13 cellular contexts compared by ENCODE assay signal in genomic region chr12:27900920-27901879, GRCh38.
A peak's percentile ranks its signal among the peaks of the same experiment; 100 is the strongest.
DNase-seq lines count a peak whose midpoint lies in the region; ATAC-seq, FAIRE-seq and TF ChIP-seq lines count a peak whose summit lies in the region.
"Had no signal": no experiment of that assay in that cellular context is flagged by ENCODE, and none has a peak within 500 bp of the region (broad histone marks: within the 10 kb centered on the region; RNA-seq: fewer than 3 reads in every experiment).

No MANE protein-coding gene starts in this region.

- H3K18ac ChIP-seq in H1 (ENCODE audit: extremely low read depth, low read length) = no peak overlapping the region

- H4K5ac ChIP-seq in H1 (ENCODE audit: insufficient read length, low read depth, low read length) = no peak overlapping the region

- H3K4me3 ChIP-seq in H1 (ENCODE audit: extremely low read depth in 1 of 4, insufficient read depth in 2 of 4, low read depth in 3 of 4, low read length in 4 of 4) = no peak overlapping the region
- H3K4me3 ChIP-seq in kidney (ENCODE audit: low read length in 2 of 2) = no peak overlapping the region
- H3K4me3 ChIP-seq: upper lobe of right lung had no signal

- no peaks in the 10 kb centered on the region for H3K36me3 ChIP-seq in H1 (ENCODE audit: control insufficient read depth in 2 of 4, insufficient read depth in 4 of 4, low read length in 3 of 4)
- no peaks in the 10 kb centered on the region for H3K36me3 ChIP-seq in kidney (ENCODE audit: control insufficient read depth in 1 of 2, insufficient read depth in 2 of 2, low read length in 2 of 2)
- H3K36me3 ChIP-seq: upper lobe of right lung had no signal

- H3K9me3 ChIP-seq in H1 (ENCODE audit: insufficient read depth in 2 of 2, low read depth in 1 of 2, low read length in 1 of 2) (peaks cover 1 to 2% of the 10 kb centered on the region in 2 experiments; a peak in 2 of 4 replicates), kidney (ENCODE audit: control insufficient read depth in 1 of 2, low read length in 2 of 2) (no peaks in the 10 kb centered on the region)
- H3K9me3 ChIP-seq: upper lobe of right lung had no signal

- H2AK5ac ChIP-seq in H1 (ENCODE audit: low read depth, low read length) = no peak overlapping the region

- no peak overlapping the region for H4K8ac ChIP-seq in H1 (ENCODE audit: extremely low read depth, insufficient read depth, low read length)

- POLR2A ChIA-PET in H1 (lab: Charles Lee; ENCODE audit: partially characterized antibody) = interaction anchor here (1.4 kb wide), 1 partner anchor 121 kb away, joined by 3 read pairs; the partner anchor contains the start of genes KLHL42 and MANSC4

- TF ChIP-seq CTCF in H1 (IDR thresholded peaks at IDR 0.05; ENCODE audit: control extremely low read depth in 1 of 3, insufficient read depth in 1 of 3, low read depth in 1 of 3, low read length in 3 of 3) (no peak), kidney (IDR thresholded peaks at IDR 0.05; ENCODE audit: borderline replicate concordance, extremely low read depth, insufficient read depth) (no peak)

- no peak overlapping the region for H2BK20ac ChIP-seq in H1 (ENCODE audit: low read length)

- no peak overlapping the region for H3K14ac ChIP-seq in H1 (ENCODE audit: insufficient read length)

- no peak for TF ChIP-seq EP300 in H1 (IDR thresholded peaks at IDR 0.05; ENCODE audit: borderline replicate concordance in 1 of 2, low read depth in 2 of 2, low read length in 2 of 2)

- H3K4ac ChIP-seq in H1 (replicated peaks; ENCODE audit: insufficient read length, low read depth, low read length) = no peak overlapping the region

- H4K91ac ChIP-seq in H1 (replicated peaks; ENCODE audit: insufficient read length, low read length) = no peak overlapping the region

- H2BK120ac ChIP-seq in H1 (replicated peaks; ENCODE audit: low read depth, low read length) = no peak overlapping the region

- no peak for TF ChIP-seq POLR2A in H1 (IDR thresholded peaks at IDR 0.05; ENCODE audit: control extremely low read depth in 1 of 2, low read depth in 2 of 2, low read length in 2 of 2)

- H2BK12ac ChIP-seq in H1 (ENCODE audit: low read depth, low read length) = no peak overlapping the region

- H3K23me2 ChIP-seq in H1 (ENCODE audit: low read depth, low read length) = no peaks in the 10 kb centered on the region

- no peaks in the 10 kb centered on the region for H3K79me2 ChIP-seq in H1 (ENCODE audit: control insufficient read depth in 1 of 2, insufficient read depth in 2 of 2, low read length in 2 of 2)

- H3K4me2 ChIP-seq in H1 (ENCODE audit: insufficient read depth in 1 of 2, low read depth in 2 of 2, low read length in 2 of 2) = no peak overlapping the region

- FAIRE-seq in H1 (lab: Jason Lieb, UNC) (no peak), kidney (lab: Jason Lieb, UNC) (no peak), HTR-8/SVneo (lab: Jason Lieb, UNC) (no peak)
- FAIRE-seq: bronchial epithelial cell, frontal cortex had no signal

- H2AFZ ChIP-seq in H1 (ENCODE audit: low read length) = 0 out of 2 replicates have a peak overlapping the region, but pooled peaks have one; percentile 13

- TF ChIP-seq RAD21 in H1 (IDR thresholded peaks at IDR 0.05 in 1 of 2, conservative IDR thresholded peaks at IDR 0.05 in 1 of 2; ENCODE audit: low read depth in 2 of 2, low read length in 2 of 2) = no peak

- H3K4me1 ChIP-seq in H1 (replicated peaks in 1 of 4; ENCODE audit: control insufficient read depth in 3 of 4, insufficient read depth in 4 of 4, low read length in 3 of 4) = peaks cover 0 to 12% (median 1%) of the 10 kb centered on the region in 4 experiments; a peak in 3 of 7 replicates
- H3K4me1 ChIP-seq in kidney (ENCODE audit: control insufficient read depth in 1 of 2, insufficient read depth in 1 of 2, low read depth in 1 of 2, low read length in 2 of 2) = no peaks in the 10 kb centered on the region
- H3K4me1 ChIP-seq: upper lobe of right lung had no signal

- 91% methylated on average over 8 of the region's 8 CpGs; no CpG with 5 or more reads in 1 of the 2 experiments for WGBS in H1 (ENCODE audit: extremely low coverage in 1 of 2, insufficient coverage in 1 of 2, insufficient read length in 1 of 2, insufficient replicate concordance in 2 of 2, low coverage in 1 of 2, low lambda C conversion rate in 2 of 2, missing lambda C conversion rate in 1 of 2), 2 experiments

- no peak overlapping the region for H3K56ac ChIP-seq in H1 (replicated peaks; ENCODE audit: insufficient read length, low read depth, low read length)

- DNase-seq in H1 (ENCODE audit: low read depth in 1 of 2, low spot score in 2 of 2) (no peak), DMS114 treated with DMSO at 0.1 percent for 48 hours (lab: John Stamatoyannopoulos, UW; ENCODE audit: unreplicated experiment) (no peak), kidney (no peak), HTR-8/SVneo (ENCODE audit: insufficient read length, low spot score) (no peak), NCI-H1092 (lab: John Stamatoyannopoulos, UW) (no peak)
- DNase-seq: HFFc6, T1000, upper lobe of right lung had no signal

- CTCF ChIA-PET in H1 (lab: Charles Lee; ENCODE audit: partially characterized antibody) = interaction anchor here (0.6 to 1.4 kb wide), 3 partner anchors 35 to 80 kb away, joined by 3 read pairs; no protein-coding TSS in a partner anchor

- no peaks in the 10 kb centered on the region for H4K20me1 ChIP-seq in H1 (replicated peaks in 1 of 2; ENCODE audit: control insufficient read depth in 1 of 2, insufficient read depth in 2 of 2, low read length in 2 of 2)

- H3K23ac ChIP-seq in H1 (ENCODE audit: insufficient read length) = no peak overlapping the region

- H2BK15ac ChIP-seq in H1 (ENCODE audit: low read length) = no peak overlapping the region

- no peak overlapping the region for H3K9ac ChIP-seq in H1 (replicated peaks in 1 of 4; ENCODE audit: extremely low read depth in 1 of 4, low read depth in 3 of 4, low read length in 3 of 4)
- H3K9ac ChIP-seq in kidney (ENCODE audit: low read length in 2 of 2) = no peak overlapping the region

- no peaks in the 10 kb centered on the region for H3K27me3 ChIP-seq in H1 (replicated peaks in 1 of 4; ENCODE audit: control insufficient read depth in 3 of 4, extremely low read depth in 1 of 4, insufficient read depth in 3 of 4, low read length in 3 of 4)
- H3K27me3 ChIP-seq: upper lobe of right lung had no signal

- no peaks in the 10 kb centered on the region for H3K79me1 ChIP-seq in H1 (ENCODE audit: low read depth, low read length)

- H2BK5ac ChIP-seq in H1 (ENCODE audit: low read depth, low read length) = no peak overlapping the region

- ATAC-seq in GM18502 (IDR thresholded peaks at IDR 0.05; ENCODE audit: poor library complexity, unreplicated experiment) (peak; percentile 74), GM21423 (IDR thresholded peaks at IDR 0.05; ENCODE audit: unreplicated experiment) (peak; percentile 71), HG03457 (IDR thresholded peaks at IDR 0.05; ENCODE audit: unreplicated experiment) (peak; percentile 84)
- ATAC-seq: upper lobe of right lung had no signal

- intact Hi-C loops in kidney (cut with DNase I) = no loop called here

- H3K27ac ChIP-seq in H1 (ENCODE audit: low read depth, low read length) (no peak overlapping the region), kidney (ENCODE audit: low read depth in 2 of 2, low read length in 2 of 2) (no peak overlapping the region)
- H3K27ac ChIP-seq: upper lobe of right lung had no signal

TF ChIP-seq in H1, 55 proteins besides CTCF, POLR2A, EP300 and RAD21 (continues in another document):
- no peak for TF ChIP-seq POU5F1 (IDR thresholded peaks at IDR 0.05; ENCODE audit: low read depth, low read length)
- TF ChIP-seq CREB1 (IDR thresholded peaks at IDR 0.05) = no peak
- no peak for TF ChIP-seq BACH1 (IDR thresholded peaks at IDR 0.05; ENCODE audit: low read length)
- TF ChIP-seq CBX5 (IDR thresholded peaks at IDR 0.05; ENCODE audit: low read depth, low read length) = no peak
- TF ChIP-seq EGR1 (IDR thresholded peaks at IDR 0.05; ENCODE audit: borderline replicate concordance, low read depth, low read length) = no peak
- no peak for TF ChIP-seq ATF3 (IDR thresholded peaks at IDR 0.05; ENCODE audit: insufficient read depth, low read depth, low read length)
- TF ChIP-seq POLR2AphosphoS5 (IDR thresholded peaks at IDR 0.05; ENCODE audit: low read depth, low read length) = no peak
- no peak for TF ChIP-seq ZNF274 (IDR thresholded peaks at IDR 0.05; ENCODE audit: borderline replicate concordance, extremely low read depth, low read length)
- TF ChIP-seq SUZ12 (IDR thresholded peaks at IDR 0.05; ENCODE audit: low read length) = no peak
- no peak for TF ChIP-seq KDM5A (IDR thresholded peaks at IDR 0.05; ENCODE audit: low read length)
- TF ChIP-seq CTBP2 (IDR thresholded peaks at IDR 0.05; ENCODE audit: borderline replicate concordance, insufficient read depth, insufficient read length, low read length) = no peak
- TF ChIP-seq MAFK (IDR thresholded peaks at IDR 0.05; ENCODE audit: low read depth, low read length) = no peak
- no peak for TF ChIP-seq SP2 (IDR thresholded peaks at IDR 0.05; ENCODE audit: low read length)
- TF ChIP-seq BRCA1 (IDR thresholded peaks at IDR 0.05; ENCODE audit: low read depth, low read length) = no peak
